1 cellular context compared by ENCODE assay signal in the genomic region with DNA sequence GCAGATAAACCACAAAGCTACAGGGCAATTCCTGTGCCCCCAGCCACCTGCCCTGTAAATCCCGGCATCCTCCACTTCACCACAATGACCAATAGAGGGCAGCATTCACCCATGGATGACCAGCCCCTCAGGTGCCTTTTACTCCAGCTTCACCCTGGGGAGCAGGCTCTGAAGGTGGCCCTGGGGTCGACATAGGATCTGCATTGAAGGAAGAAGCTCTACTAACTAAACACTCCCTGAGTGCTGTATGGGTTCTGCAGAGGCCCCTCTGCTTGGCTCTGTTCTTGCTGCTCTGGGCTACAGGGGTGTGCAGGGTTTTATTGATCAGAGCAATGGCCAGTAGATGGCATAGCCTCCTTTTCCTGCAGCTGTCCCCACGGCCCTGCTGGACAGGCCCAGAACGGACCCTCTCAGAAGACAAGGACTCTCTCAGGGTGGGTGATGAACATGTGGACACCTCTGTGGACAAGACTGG.
TF ChIP-seq lines count a peak whose summit lies in the region.

No MANE protein-coding gene starts in this region.

TF ChIP-seq in HepG2, 621 proteins besides CTCF, POLR2A, EP300 and RAD21 (continued from another document and continues in another):
- TF ChIP-seq, protein P1, sequence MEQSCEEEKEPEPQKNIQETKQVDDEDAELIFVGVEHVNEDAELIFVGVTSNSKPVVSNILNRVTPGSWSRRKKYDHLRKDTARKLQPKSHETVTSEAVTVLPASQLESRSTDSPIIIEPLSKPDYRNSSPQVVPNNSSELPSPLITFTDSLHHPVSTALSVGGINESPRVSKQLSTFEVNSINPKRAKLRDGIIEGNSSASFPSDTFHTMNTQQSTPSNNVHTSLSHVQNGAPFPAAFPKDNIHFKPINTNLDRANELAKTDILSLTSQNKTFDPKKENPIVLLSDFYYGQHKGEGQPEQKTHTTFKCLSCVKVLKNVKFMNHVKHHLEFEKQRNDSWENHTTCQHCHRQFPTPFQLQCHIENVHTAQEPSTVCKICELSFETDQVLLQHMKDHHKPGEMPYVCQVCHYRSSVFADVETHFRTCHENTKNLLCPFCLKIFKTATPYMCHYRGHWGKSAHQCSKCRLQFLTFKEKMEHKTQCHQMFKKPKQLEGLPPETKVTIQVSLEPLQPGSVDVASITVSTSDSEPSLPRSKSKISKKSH (CRISPR knock-in tag; IDR thresholded peaks at IDR 0.05; ENCODE audit: borderline replicate concordance), result peak; percentile 67; the same call in 1 of the 2 replicates
- no peak for TF ChIP-seq ZSCAN12 (CRISPR knock-in tag; IDR thresholded peaks at IDR 0.05)
- 0 out of 2 replicates have a peak, but pooled peaks have one; percentile 75 for TF ChIP-seq SP140L (CRISPR knock-in tag; IDR thresholded peaks at IDR 0.05; ENCODE audit: borderline replicate concordance)
- TF ChIP-seq ZNF747 (CRISPR knock-in tag; IDR thresholded peaks at IDR 0.05; ENCODE audit: borderline replicate concordance), result no peak
- no peak for TF ChIP-seq POLR2AphosphoS5 (IDR thresholded peaks at IDR 0.05; ENCODE audit: low read depth, low read length)
- TF ChIP-seq ZZZ3 (CRISPR knock-in tag; IDR thresholded peaks at IDR 0.05; ENCODE audit: borderline replicate concordance), result no peak
- no peak for TF ChIP-seq ZNF709 (CRISPR knock-in tag; IDR thresholded peaks at IDR 0.05)
- peak; percentile 57; the same call in 1 of the 2 replicates for TF ChIP-seq ZNF891 (CRISPR knock-in tag; IDR thresholded peaks at IDR 0.05)
- TF ChIP-seq, protein P2, sequence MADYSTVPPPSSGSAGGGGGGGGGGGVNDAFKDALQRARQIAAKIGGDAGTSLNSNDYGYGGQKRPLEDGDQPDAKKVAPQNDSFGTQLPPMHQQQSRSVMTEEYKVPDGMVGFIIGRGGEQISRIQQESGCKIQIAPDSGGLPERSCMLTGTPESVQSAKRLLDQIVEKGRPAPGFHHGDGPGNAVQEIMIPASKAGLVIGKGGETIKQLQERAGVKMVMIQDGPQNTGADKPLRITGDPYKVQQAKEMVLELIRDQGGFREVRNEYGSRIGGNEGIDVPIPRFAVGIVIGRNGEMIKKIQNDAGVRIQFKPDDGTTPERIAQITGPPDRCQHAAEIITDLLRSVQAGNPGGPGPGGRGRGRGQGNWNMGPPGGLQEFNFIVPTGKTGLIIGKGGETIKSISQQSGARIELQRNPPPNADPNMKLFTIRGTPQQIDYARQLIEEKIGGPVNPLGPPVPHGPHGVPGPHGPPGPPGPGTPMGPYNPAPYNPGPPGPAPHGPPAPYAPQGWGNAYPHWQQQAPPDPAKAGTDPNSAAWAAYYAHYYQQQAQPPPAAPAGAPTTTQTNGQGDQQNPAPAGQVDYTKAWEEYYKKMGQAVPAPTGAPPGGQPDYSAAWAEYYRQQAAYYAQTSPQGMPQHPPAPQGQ (CRISPR knock-in tag; IDR thresholded peaks at IDR 0.05; ENCODE audit: borderline replicate concordance), result no peak
- TF ChIP-seq MAFF (IDR thresholded peaks at IDR 0.05; ENCODE audit: low read depth, low read length), result no peak
- TF ChIP-seq MEF2D (CRISPR knock-in tag; IDR thresholded peaks at IDR 0.05), result no peak
- TF ChIP-seq GTF3A (CRISPR knock-in tag; conservative IDR thresholded peaks at IDR 0.05), result no peak
- no peak for TF ChIP-seq NCOA1 (CRISPR knock-in tag; IDR thresholded peaks at IDR 0.05)
- TF ChIP-seq, protein P3, sequence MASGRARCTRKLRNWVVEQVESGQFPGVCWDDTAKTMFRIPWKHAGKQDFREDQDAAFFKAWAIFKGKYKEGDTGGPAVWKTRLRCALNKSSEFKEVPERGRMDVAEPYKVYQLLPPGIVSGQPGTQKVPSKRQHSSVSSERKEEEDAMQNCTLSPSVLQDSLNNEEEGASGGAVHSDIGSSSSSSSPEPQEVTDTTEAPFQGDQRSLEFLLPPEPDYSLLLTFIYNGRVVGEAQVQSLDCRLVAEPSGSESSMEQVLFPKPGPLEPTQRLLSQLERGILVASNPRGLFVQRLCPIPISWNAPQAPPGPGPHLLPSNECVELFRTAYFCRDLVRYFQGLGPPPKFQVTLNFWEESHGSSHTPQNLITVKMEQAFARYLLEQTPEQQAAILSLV (CRISPR knock-in tag; IDR thresholded peaks at IDR 0.05; ENCODE audit: borderline replicate concordance), result peak; percentile 65; the same call in 1 of the 2 replicates
- no peak for TF ChIP-seq RFXAP (CRISPR knock-in tag; IDR thresholded peaks at IDR 0.05; ENCODE audit: borderline replicate concordance)
- TF ChIP-seq SAP130 (CRISPR knock-in tag; IDR thresholded peaks at IDR 0.05; ENCODE audit: low read depth), result 0 out of 2 replicates have a peak, but pooled peaks have one; percentile 33
- TF ChIP-seq ZNF879 (CRISPR knock-in tag; IDR thresholded peaks at IDR 0.05), result no peak
- TF ChIP-seq, protein P4, sequence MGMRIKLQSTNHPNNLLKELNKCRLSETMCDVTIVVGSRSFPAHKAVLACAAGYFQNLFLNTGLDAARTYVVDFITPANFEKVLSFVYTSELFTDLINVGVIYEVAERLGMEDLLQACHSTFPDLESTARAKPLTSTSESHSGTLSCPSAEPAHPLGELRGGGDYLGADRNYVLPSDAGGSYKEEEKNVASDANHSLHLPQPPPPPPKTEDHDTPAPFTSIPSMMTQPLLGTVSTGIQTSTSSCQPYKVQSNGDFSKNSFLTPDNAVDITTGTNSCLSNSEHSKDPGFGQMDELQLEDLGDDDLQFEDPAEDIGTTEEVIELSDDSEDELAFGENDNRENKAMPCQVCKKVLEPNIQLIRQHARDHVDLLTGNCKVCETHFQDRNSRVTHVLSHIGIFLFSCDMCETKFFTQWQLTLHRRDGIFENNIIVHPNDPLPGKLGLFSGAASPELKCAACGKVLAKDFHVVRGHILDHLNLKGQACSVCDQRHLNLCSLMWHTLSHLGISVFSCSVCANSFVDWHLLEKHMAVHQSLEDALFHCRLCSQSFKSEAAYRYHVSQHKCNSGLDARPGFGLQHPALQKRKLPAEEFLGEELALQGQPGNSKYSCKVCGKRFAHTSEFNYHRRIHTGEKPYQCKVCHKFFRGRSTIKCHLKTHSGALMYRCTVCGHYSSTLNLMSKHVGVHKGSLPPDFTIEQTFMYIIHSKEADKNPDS (CRISPR knock-in tag; IDR thresholded peaks at IDR 0.05), result no peak
- TF ChIP-seq, protein P5, sequence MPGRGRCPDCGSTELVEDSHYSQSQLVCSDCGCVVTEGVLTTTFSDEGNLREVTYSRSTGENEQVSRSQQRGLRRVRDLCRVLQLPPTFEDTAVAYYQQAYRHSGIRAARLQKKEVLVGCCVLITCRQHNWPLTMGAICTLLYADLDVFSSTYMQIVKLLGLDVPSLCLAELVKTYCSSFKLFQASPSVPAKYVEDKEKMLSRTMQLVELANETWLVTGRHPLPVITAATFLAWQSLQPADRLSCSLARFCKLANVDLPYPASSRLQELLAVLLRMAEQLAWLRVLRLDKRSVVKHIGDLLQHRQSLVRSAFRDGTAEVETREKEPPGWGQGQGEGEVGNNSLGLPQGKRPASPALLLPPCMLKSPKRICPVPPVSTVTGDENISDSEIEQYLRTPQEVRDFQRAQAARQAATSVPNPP (CRISPR knock-in tag; IDR thresholded peaks at IDR 0.05), result no peak
- no peak for TF ChIP-seq ZNF605 (CRISPR knock-in tag; IDR thresholded peaks at IDR 0.05)
- no peak for TF ChIP-seq ETV5 (CRISPR knock-in tag; IDR thresholded peaks at IDR 0.05; ENCODE audit: borderline replicate concordance)
- TF ChIP-seq TBP (CRISPR knock-in tag; IDR thresholded peaks at IDR 0.05), result no peak
- peak; percentile 77 for TF ChIP-seq KDM2A (CRISPR knock-in tag; IDR thresholded peaks at IDR 0.05; ENCODE audit: borderline replicate concordance, low read depth)
- TF ChIP-seq ZSCAN25 (CRISPR knock-in tag; IDR thresholded peaks at IDR 0.05), result peak; percentile 65
- TF ChIP-seq ZNF773 (CRISPR knock-in tag; IDR thresholded peaks at IDR 0.05; ENCODE audit: borderline replicate concordance), result no peak
- TF ChIP-seq, protein P6, sequence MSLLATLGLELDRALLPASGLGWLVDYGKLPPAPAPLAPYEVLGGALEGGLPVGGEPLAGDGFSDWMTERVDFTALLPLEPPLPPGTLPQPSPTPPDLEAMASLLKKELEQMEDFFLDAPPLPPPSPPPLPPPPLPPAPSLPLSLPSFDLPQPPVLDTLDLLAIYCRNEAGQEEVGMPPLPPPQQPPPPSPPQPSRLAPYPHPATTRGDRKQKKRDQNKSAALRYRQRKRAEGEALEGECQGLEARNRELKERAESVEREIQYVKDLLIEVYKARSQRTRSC (CRISPR knock-in tag; IDR thresholded peaks at IDR 0.05; ENCODE audit: low read depth), result no peak
- TF ChIP-seq, protein P7, sequence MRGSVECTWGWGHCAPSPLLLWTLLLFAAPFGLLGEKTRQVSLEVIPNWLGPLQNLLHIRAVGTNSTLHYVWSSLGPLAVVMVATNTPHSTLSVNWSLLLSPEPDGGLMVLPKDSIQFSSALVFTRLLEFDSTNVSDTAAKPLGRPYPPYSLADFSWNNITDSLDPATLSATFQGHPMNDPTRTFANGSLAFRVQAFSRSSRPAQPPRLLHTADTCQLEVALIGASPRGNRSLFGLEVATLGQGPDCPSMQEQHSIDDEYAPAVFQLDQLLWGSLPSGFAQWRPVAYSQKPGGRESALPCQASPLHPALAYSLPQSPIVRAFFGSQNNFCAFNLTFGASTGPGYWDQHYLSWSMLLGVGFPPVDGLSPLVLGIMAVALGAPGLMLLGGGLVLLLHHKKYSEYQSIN (CRISPR knock-in tag; IDR thresholded peaks at IDR 0.05; ENCODE audit: borderline replicate concordance), result no peak
- TF ChIP-seq ZEB1 (IDR thresholded peaks at IDR 0.05; ENCODE audit: insufficient replicate concordance, low read depth), result no peak
- no peak for TF ChIP-seq MXD4 (CRISPR knock-in tag; IDR thresholded peaks at IDR 0.05)
- no peak for TF ChIP-seq ZNF550 (CRISPR knock-in tag; IDR thresholded peaks at IDR 0.05; ENCODE audit: borderline replicate concordance)
- TF ChIP-seq, protein P8, sequence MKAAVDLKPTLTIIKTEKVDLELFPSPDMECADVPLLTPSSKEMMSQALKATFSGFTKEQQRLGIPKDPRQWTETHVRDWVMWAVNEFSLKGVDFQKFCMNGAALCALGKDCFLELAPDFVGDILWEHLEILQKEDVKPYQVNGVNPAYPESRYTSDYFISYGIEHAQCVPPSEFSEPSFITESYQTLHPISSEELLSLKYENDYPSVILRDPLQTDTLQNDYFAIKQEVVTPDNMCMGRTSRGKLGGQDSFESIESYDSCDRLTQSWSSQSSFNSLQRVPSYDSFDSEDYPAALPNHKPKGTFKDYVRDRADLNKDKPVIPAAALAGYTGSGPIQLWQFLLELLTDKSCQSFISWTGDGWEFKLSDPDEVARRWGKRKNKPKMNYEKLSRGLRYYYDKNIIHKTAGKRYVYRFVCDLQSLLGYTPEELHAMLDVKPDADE (CRISPR knock-in tag; IDR thresholded peaks at IDR 0.05), result no peak
- TF ChIP-seq, protein P9, sequence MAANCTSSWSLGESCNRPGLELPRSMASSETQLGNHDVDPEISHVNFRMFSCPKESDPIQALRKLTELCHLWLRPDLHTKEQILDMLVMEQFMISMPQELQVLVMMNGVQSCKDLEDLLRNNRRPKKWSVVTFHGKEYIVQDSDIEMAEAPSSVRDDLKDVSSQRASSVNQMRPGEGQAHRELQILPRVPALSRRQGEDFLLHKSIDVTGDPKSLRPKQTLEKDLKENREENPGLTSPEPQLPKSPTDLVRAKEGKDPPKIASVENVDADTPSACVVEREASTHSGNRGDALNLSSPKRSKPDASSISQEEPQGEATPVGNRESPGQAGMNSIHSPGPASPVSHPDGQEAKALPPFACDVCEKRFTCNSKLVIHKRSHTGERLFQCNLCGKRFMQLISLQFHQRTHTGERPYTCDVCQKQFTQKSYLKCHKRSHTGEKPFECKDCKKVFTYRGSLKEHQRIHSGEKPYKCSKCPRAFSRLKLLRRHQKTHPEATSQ (CRISPR knock-in tag; IDR thresholded peaks at IDR 0.05; ENCODE audit: borderline replicate concordance), result no peak
- no peak for TF ChIP-seq ZNF777 (CRISPR knock-in tag; IDR thresholded peaks at IDR 0.05)
- TF ChIP-seq, protein P10, sequence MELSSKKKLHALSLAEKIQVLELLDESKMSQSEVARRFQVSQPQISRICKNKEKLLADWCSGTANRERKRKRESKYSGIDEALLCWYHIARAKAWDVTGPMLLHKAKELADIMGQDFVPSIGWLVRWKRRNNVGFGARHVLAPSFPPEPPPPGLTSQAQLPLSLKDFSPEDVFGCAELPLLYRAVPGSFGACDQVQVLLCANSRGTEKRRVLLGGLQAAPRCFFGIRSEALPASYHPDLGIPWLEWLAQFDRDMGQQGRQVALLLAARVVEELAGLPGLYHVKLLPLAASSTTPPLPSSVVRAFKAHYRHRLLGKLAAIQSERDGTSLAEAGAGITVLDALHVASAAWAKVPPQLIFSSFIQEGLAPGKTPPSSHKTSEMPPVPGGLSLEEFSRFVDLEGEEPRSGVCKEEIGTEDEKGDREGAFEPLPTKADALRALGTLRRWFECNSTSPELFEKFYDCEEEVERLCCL (CRISPR knock-in tag; IDR thresholded peaks at IDR 0.05; ENCODE audit: borderline replicate concordance), result no peak
- TF ChIP-seq HNRNPL (IDR thresholded peaks at IDR 0.05; ENCODE audit: low read depth, low read length), result no peak
- no peak for TF ChIP-seq ZNF44 (CRISPR knock-in tag; IDR thresholded peaks at IDR 0.05)
- TF ChIP-seq SP1 (IDR thresholded peaks at IDR 0.05), result no peak
- no peak for TF ChIP-seq SP1 (CRISPR knock-in tag; IDR thresholded peaks at IDR 0.05)
- TF ChIP-seq GLI4 (CRISPR knock-in tag; IDR thresholded peaks at IDR 0.05; ENCODE audit: borderline replicate concordance), result peak; percentile 47; the same call in 1 of the 2 replicates
- TF ChIP-seq, protein P11, sequence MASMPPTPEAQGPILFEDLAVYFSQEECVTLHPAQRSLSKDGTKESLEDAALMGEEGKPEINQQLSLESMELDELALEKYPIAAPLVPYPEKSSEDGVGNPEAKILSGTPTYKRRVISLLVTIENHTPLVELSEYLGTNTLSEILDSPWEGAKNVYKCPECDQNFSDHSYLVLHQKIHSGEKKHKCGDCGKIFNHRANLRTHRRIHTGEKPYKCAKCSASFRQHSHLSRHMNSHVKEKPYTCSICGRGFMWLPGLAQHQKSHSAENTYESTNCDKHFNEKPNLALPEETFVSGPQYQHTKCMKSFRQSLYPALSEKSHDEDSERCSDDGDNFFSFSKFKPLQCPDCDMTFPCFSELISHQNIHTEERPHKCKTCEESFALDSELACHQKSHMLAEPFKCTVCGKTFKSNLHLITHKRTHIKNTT (CRISPR knock-in tag; IDR thresholded peaks at IDR 0.05), result no peak
- TF ChIP-seq ZNF430 (CRISPR knock-in tag; IDR thresholded peaks at IDR 0.05), result peak; percentile 27; the same call in 1 of the 2 replicates
- TF ChIP-seq GABPA (IDR thresholded peaks at IDR 0.05; ENCODE audit: low read depth, low read length), result no peak
- TF ChIP-seq GABPA (CRISPR knock-in tag; IDR thresholded peaks at IDR 0.05; ENCODE audit: low read depth), result no peak
- no peak for TF ChIP-seq PCBP2 (optimal IDR thresholded peaks at IDR 0.05; ENCODE audit: low read depth, low read length, poor library complexity, severe bottlenecking)
- TF ChIP-seq ZNF292 (CRISPR knock-in tag; IDR thresholded peaks at IDR 0.05; ENCODE audit: borderline replicate concordance, low read depth), result no peak
- TF ChIP-seq NCOA2 (CRISPR knock-in tag; IDR thresholded peaks at IDR 0.05), result no peak; the same call in 1 of the 2 replicates
- no peak for TF ChIP-seq ZNF776 (CRISPR knock-in tag; IDR thresholded peaks at IDR 0.05)
- TF ChIP-seq JDP2 (CRISPR knock-in tag; IDR thresholded peaks at IDR 0.05; ENCODE audit: borderline replicate concordance), result no peak
- no peak for TF ChIP-seq TCF7L2 (IDR thresholded peaks at IDR 0.05; ENCODE audit: low read depth, low read length)
- no peak for TF ChIP-seq KLF11 (CRISPR knock-in tag; IDR thresholded peaks at IDR 0.05)
- TF ChIP-seq HNRNPLL (IDR thresholded peaks at IDR 0.05; ENCODE audit: low read depth, low read length, poor library complexity, severe bottlenecking), result no peak
- no peak for TF ChIP-seq CEBPB (IDR thresholded peaks at IDR 0.05; ENCODE audit: borderline replicate concordance, low read depth, low read length)
- peak; percentile 72; the same call in 1 of the 2 replicates for TF ChIP-seq ZNF274 (CRISPR knock-in tag; IDR thresholded peaks at IDR 0.05)
